Comparison of ENCODE assay signal across 8 cellular contexts in the genomic region with DNA sequence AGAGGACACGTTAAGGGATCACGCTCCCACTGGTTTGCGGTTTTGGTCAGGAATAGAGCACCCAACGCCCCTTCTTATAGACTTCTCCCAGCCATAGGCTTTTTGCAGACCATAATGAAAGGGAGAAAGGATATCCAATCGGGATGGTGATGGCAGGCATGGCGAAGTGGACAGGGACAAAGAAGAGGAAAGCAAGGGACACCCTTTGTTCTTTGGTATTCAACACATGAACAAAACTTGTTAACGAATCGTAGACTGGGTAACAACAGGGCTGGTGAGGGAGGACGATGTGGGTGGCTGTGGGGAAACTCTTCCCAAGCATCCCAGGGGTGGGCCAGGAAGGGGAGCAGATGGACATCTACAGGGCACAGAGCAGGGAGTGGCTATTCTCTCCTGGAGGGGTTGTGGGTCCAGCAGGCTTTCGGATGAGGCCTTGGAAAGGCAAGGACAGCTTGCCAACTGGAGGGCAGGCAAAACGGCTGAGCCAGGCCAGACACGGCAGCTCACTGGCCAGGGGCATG. TPM values are rescaled to one million over a fixed set of nuclear protein-coding genes. Genes with fewer than 3 reads are reported as not detected.
DNase-seq lines count a peak whose midpoint lies in the region; ATAC-seq, FAIRE-seq and TF ChIP-seq lines count a peak whose summit lies in the region.

No MANE protein-coding gene starts in this region.

- peaks cover 19 to 23% of the 10 kb centered on the region in 2 donors for H3K4me1 ChIP-seq in adrenal gland (replicated peaks in 1 of 2)

- H3K27me3 ChIP-seq in adrenal gland, result no peaks in the 10 kb centered on the region
- no peaks in the 10 kb centered on the region for H3K27me3 ChIP-seq in kidney epithelial cell (ENCODE audit: control insufficient read depth, insufficient read depth, low read length)

- no peak for FAIRE-seq in frontal cortex (lab: Jason Lieb, UNC)

- H3K4me3 ChIP-seq in adrenal gland, result peak overlapping the region in 2 of 4 donors; percentile 93 to 99
- peak overlapping the region; percentile 80 for H3K4me3 ChIP-seq in kidney epithelial cell (ENCODE audit: low read depth, low read length)

- H3K36me3 ChIP-seq in adrenal gland (replicated peaks in 1 of 2) (peaks cover 0 to 25% of the 10 kb centered on the region in 2 donors), kidney epithelial cell (ENCODE audit: control insufficient read depth, insufficient read depth, low read length) (peaks cover 5% of the 10 kb centered on the region)

- 61 to 74% (median 65%) methylated on average over 11 to 12 of the region's 12 CpGs for WGBS in adrenal gland, 4 donors

- no peak for TF ChIP-seq POLR2A in adrenal gland (IDR thresholded peaks at IDR 0.05)

- DNase-seq in NCI-H82 (lab: John Stamatoyannopoulos, UW) (peak; percentile 60), NCI-H82 treated with DMSO at 0.1 percent for 48 hours (lab: John Stamatoyannopoulos, UW; ENCODE audit: unreplicated experiment) (no peak), adrenal gland (no peak), kidney epithelial cell (ENCODE audit: low read depth) (no peak), substantia nigra (lab: John Stamatoyannopoulos, UW) (peak in 2 of 49 donors; percentile 73 to 82), frontal cortex (ENCODE audit: low spot score in 2 of 2) (no peak), NCI-H2171 (lab: John Stamatoyannopoulos, UW) (no peak)

- peak overlapping the region; percentile 78 to 100 (median 98) for H3K27ac ChIP-seq in adrenal gland
- H3K27ac ChIP-seq in substantia nigra (ENCODE audit: low read depth, low read length, poor library complexity, severe bottlenecking), result peak overlapping the region; percentile 100

- no peak for ATAC-seq in HG03378 (IDR thresholded peaks at IDR 0.05; ENCODE audit: unreplicated experiment)

- H3K9me3 ChIP-seq in adrenal gland (replicated peaks in 1 of 3), result no peaks in the 10 kb centered on the region

- intact Hi-C loops in adrenal gland (cut with DNase I), result no loop called here

- TF ChIP-seq CTCF in adrenal gland (IDR thresholded peaks at IDR 0.05), result no peak
- no peak for TF ChIP-seq CTCF in kidney epithelial cell (IDR thresholded peaks at IDR 0.05; ENCODE audit: insufficient read depth, low read length, poor library complexity, severe bottlenecking)

RNA-seq across cellular contexts. Expression of a gene that starts 1.4 kb away (rescaled TPM):
- 1,000 to 10,000 TPM in 3 of 8 donors, 100 to 1,000 TPM in 5; 692 to 1,293 (median 857) TPM for total RNA-seq in adrenal gland
- polyA plus RNA-seq in adrenal gland, result 1,000 to 10,000 TPM in 1 of 3 donors, 100 to 1,000 TPM in 2; 275 to 2,249 (median 420) TPM
- total RNA-seq in kidney epithelial cell, result 1,065 and 1,294 TPM in 2 replicates
- total RNA-seq in frontal cortex, result 463 TPM

RNA-seq across cellular contexts. Expression of a gene that starts 11.9 kb away (rescaled TPM):
- 10 to 100 TPM; 48.5 to 79.8 (median 63.5) TPM for total RNA-seq in adrenal gland
- 10 to 100 TPM; 12.7 to 37.5 (median 19.3) TPM for polyA plus RNA-seq in adrenal gland
- total RNA-seq in kidney epithelial cell, result 67.3 and 78.2 TPM in 2 replicates
- 32.2 TPM for total RNA-seq in frontal cortex

RNA-seq across cellular contexts. Expression of a gene that starts 19.9 kb away (rescaled TPM):
- total RNA-seq in adrenal gland (10 to 100 TPM in 5 of 8 donors, 1 to 10 TPM in 3; 4.8 to 31.2 (median 10.5) TPM), kidney epithelial cell (46.3 and 61.5 TPM in 2 replicates), frontal cortex (8.2 TPM)
- 10 to 100 TPM in 2 of 3 donors, 1 to 10 TPM in 1; 5.8 to 17.0 (median 10.5) TPM for polyA plus RNA-seq in adrenal gland

RNA-seq across cellular contexts. Expression of a gene that starts 22.1 kb away (rescaled TPM):
- total RNA-seq in adrenal gland, result 100 to 1,000 TPM; 104 to 356 (median 186) TPM
- 100 to 1,000 TPM in 2 of 3 donors, 10 to 100 TPM in 1; 51.9 to 113 (median 108) TPM for polyA plus RNA-seq in adrenal gland
- total RNA-seq in kidney epithelial cell, result 36.1 and 43.9 TPM in 2 replicates
- total RNA-seq in frontal cortex, result 3.7 TPM

RNA-seq across cellular contexts. Expression of a gene that starts 24.8 kb away (rescaled TPM):
- total RNA-seq in adrenal gland, result 1 to 10 TPM in 2 of 8 donors, under 1 TPM in 4, not detected in 2; 0.07 to 3.3 (median 0.41) TPM
- polyA plus RNA-seq in adrenal gland, result 1 to 10 TPM in 2 of 3 donors, under 1 TPM in 1; 0.88 to 3.9 (median 1.2) TPM
- 0.13 and 0.21 TPM in 2 replicates for total RNA-seq in kidney epithelial cell
- total RNA-seq in frontal cortex, result 45.7 TPM
